8 cellular contexts compared by ENCODE assay signal in the genomic region with DNA sequence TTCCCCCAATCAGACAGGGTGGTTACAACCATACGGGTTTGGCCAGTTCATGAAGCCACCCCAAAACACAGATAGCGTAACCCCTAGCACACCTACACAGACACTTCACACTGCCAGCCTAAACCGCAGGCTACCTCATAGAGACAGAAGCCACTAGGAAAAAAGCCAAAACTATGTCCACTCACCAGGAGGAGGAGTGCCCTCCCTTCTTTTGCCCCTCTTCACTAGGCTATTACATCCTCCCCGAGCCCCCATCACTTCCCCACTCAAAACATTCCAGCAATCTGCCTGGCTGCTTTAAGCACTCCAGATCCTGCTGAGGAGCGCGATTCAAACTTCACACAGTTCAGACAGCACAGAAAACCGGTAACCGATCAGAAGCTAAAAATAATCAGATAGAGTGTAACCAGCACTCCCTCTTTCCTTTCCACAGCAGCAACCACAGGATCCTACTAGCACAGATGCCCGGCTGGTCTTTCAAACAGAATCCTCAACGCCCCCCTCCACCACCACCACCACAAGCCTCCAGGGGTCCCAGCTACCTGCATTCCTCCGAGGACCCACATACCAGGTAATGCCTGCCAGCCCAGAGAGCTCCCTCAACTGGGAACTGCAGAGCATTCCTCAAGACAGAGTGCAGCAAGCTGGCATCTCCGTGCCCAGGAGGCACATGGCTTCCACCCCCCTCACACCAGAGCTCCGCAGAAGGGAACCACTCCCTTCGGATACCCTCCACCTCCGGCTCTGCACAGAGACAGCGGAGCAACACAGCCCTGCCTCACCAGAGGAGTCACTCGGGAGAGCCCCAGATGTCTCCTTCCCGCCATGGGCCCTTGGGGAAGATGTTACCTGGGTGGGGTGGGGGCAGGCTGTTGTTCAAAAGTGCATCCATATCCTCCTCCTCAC. TPM values are rescaled to one million over a fixed set of nuclear protein-coding genes. Genes with fewer than 3 reads are reported as not detected.
A peak's percentile ranks its signal among the peaks of the same experiment; 100 is the strongest.
DNase-seq lines count a peak whose midpoint lies in the region; ATAC-seq and TF ChIP-seq lines count a peak whose summit lies in the region.

No MANE protein-coding gene starts in this region.

- WGBS in right lobe of liver (ENCODE audit: insufficient coverage, low coverage, low lambda C conversion rate, missing lambda C conversion rate) = under 1% methylated on average over 17 of the region's 18 CpGs
- 4% methylated on average over 10 of the region's 18 CpGs for WGBS in suprapubic skin

- H3K4me1 ChIP-seq in right lobe of liver (peaks cover 0 to 35% (median 11%) of the 10 kb centered on the region in 4 donors), suprapubic skin (peaks cover 54% of the 10 kb centered on the region)

- H3K4me3 Mint-ChIP-seq in T-helper 17 cell = no peak overlapping the region

- H3K4me1 Mint-ChIP-seq in T-helper 17 cell = peaks cover 44% of the 10 kb centered on the region

- H3K9me3 ChIP-seq in T-helper 17 cell (ENCODE audit: control insufficient read depth, low read length, poor library complexity, severe bottlenecking) = no peaks in the 10 kb centered on the region
- H3K9me3 ChIP-seq in right lobe of liver = no peaks in the 10 kb centered on the region
- H3K9me3 ChIP-seq in suprapubic skin = no peaks in the 10 kb centered on the region

- peak; percentile 23 for DNase-seq in NK-92 treated with Interleukin-12 subunit alpha and Interleukin-12 subunit beta, amount 100 ng/mL, for 24 hours (lab: John Stamatoyannopoulos, UW)
- DNase-seq in NK-92 (lab: John Stamatoyannopoulos, UW; ENCODE audit: unreplicated experiment) (no peak), T-helper 17 cell (peak in 2 of 3 donors; percentile 20 to 42), right lobe of liver (no peak), suprapubic skin (ENCODE audit: low spot score in 2 of 2) (peak in 1 of 2 donors; percentile 74), SKM-1 treated with dmso at 0.1 percent for 144 hours (lab: John Stamatoyannopoulos, UW; ENCODE audit: unreplicated experiment) (no peak), DMS153 (lab: John Stamatoyannopoulos, UW) (no peak)

- H3K36me3 Mint-ChIP-seq in T-helper 17 cell (ENCODE audit: low read depth) = peaks cover 9% of the 10 kb centered on the region

- intact Hi-C loops in right lobe of liver (cut with DNase I) = no loop called here

- no peak for TF ChIP-seq EP300 in suprapubic skin (IDR thresholded peaks at IDR 0.05)

- H3K36me3 ChIP-seq in right lobe of liver (peaks cover 7 to 19% (median 12%) of the 10 kb centered on the region in 4 donors), suprapubic skin (peaks cover 16% of the 10 kb centered on the region)

- peak; percentile 29 for ATAC-seq in T-helper 17 cell
- ATAC-seq in right lobe of liver = peak; percentile 2 to 18 (median 6)

- peak overlapping the region; percentile 94 for H3K27ac ChIP-seq in cingulate gyrus (ENCODE audit: low read depth, low read length)
- H3K27ac ChIP-seq in right lobe of liver = peak overlapping the region; percentile 85 to 93 (median 86)
- H3K27ac ChIP-seq in suprapubic skin = peak overlapping the region; percentile 93

- H3K27ac Mint-ChIP-seq in T-helper 17 cell = no peak overlapping the region

- H3K27me3 ChIP-seq in right lobe of liver = no peaks in the 10 kb centered on the region
- H3K27me3 ChIP-seq in suprapubic skin = no peaks in the 10 kb centered on the region

- H3K4me3 ChIP-seq in right lobe of liver = peak overlapping the region; percentile 79 to 85 (median 82)
- H3K4me3 ChIP-seq in suprapubic skin = peak overlapping the region; percentile 73

- no peaks in the 10 kb centered on the region for H3K27me3 Mint-ChIP-seq in T-helper 17 cell

- TF ChIP-seq CTCF in right lobe of liver (IDR thresholded peaks at IDR 0.05) (no peak), suprapubic skin (IDR thresholded peaks at IDR 0.05) (no peak)

- TF ChIP-seq POLR2A in right lobe of liver (IDR thresholded peaks at IDR 0.05) (no peak), suprapubic skin (IDR thresholded peaks at IDR 0.05) (no peak)

RNA-seq across cellular contexts. Expression of a gene that starts 1.5 kb away (rescaled TPM):
- total RNA-seq in T-helper 17 cell (100 to 1,000 TPM; 461 to 574 TPM), right lobe of liver (100 to 1,000 TPM in 1 of 6 experiments, 10 to 100 TPM in 5; 66.7 to 102 (median 82.3) TPM), suprapubic skin (100 to 1,000 TPM; 191 to 258 (median 206) TPM)

RNA-seq across cellular contexts. Expression of a gene that starts 30.1 kb away (rescaled TPM):
- total RNA-seq in T-helper 17 cell (1 to 10 TPM; 2.9 to 8.1 TPM), right lobe of liver (1 to 10 TPM in 1 of 6 experiments, under 1 TPM in 5; 0.31 to 1.5 (median 0.78) TPM), suprapubic skin (10 to 100 TPM in 1 of 4 donors, 1 to 10 TPM in 3; 5.8 to 15.0 (median 8.8) TPM)

RNA-seq across cellular contexts. Expression of a gene that starts 37.6 kb away (rescaled TPM):
- total RNA-seq in T-helper 17 cell (100 to 1,000 TPM in 1 of 2 donors, 10 to 100 TPM in 1; 90.0 to 122 TPM), right lobe of liver (10 to 100 TPM; 12.6 to 20.1 (median 18.5) TPM), suprapubic skin (10 to 100 TPM; 34.6 to 62.2 (median 42.3) TPM)

RNA-seq across cellular contexts. Expression of a gene that starts 41.6 kb away (rescaled TPM):
- 10 to 100 TPM in 1 of 2 donors, 1 to 10 TPM in 1; 3.4 to 90.0 TPM for total RNA-seq in T-helper 17 cell
- 1 to 10 TPM in 4 of 6 experiments, under 1 TPM in 1, not detected in 1; 0.95 to 3.3 (median 1.7) TPM for total RNA-seq in right lobe of liver
- 1 to 10 TPM in 3 of 4 donors, under 1 TPM in 1; 0.86 to 9.3 (median 1.6) TPM for total RNA-seq in suprapubic skin

RNA-seq across cellular contexts. Expression of a gene that starts 49.8 kb away (rescaled TPM):
- total RNA-seq in T-helper 17 cell (10 to 100 TPM; 29.3 to 37.3 TPM), right lobe of liver (1 to 10 TPM; 5.5 to 9.3 (median 7.4) TPM), suprapubic skin (1 to 10 TPM; 1.9 to 5.8 (median 4.3) TPM)

Comparison
In these comparisons a context has a peak if more than half of its experiments do, and no peak if none do; other contexts are left out.
1. DNase-seq: peak in NK-92 treated with Interleukin-12 subunit alpha and Interleukin-12 subunit beta, amount 100 ng/mL, for 24 hours (single experiment) and T-helper 17 cell (2 of 3); none in NK-92 (single experiment), right lobe of liver (0 of 3), SKM-1 treated with dmso at 0.1 percent for 144 hours (single experiment) and DMS153 (single experiment).
2. Peak in every context shown above with its lines, with median percentiles within 50 percentile points of each other: H3K27ac ChIP-seq.